ENCODE assay signal across 8 cellular contexts in genomic region chr15:59997070-59997701, GRCh38. TPM values are rescaled to one million over a fixed set of nuclear protein-coding genes. Genes with fewer than 3 reads are reported as not detected.
A peak's percentile ranks its signal among the peaks of the same experiment; 100 is the strongest.
DNase-seq lines count a peak whose midpoint lies in the region; ATAC-seq and TF ChIP-seq lines count a peak whose summit lies in the region.

No MANE protein-coding gene starts in this region.

- no peak for TF ChIP-seq POLR2A in gastrocnemius medialis (IDR thresholded peaks at IDR 0.05)

- WGBS in heart right ventricle, 2 donors: 2 to 3% methylated on average over 36 of the region's 36 CpGs

- H3K9me3 ChIP-seq in heart right ventricle (no peaks in the 10 kb centered on the region), gastrocnemius medialis (no peaks in the 10 kb centered on the region)

- peaks cover 0 to 40% (median 9%) of the 10 kb centered on the region in 9 donors for H3K4me1 ChIP-seq in heart right ventricle
- peaks cover 4 to 18% of the 10 kb centered on the region in 2 donors for H3K4me1 ChIP-seq in gastrocnemius medialis

- in situ Hi-C loops in gastrocnemius medialis (cut with MboI; ENCODE audit: low sequenced_read_pairs in 4 of 4): no loop called here

- no peak overlapping the region for H3K27ac Mint-ChIP-seq in central memory CD8-positive, alpha-beta T cell (ENCODE audit: low read depth)

- no peak for DNase-seq in heart right ventricle
- DNase-seq in Right ventricle myocardium inferior (ENCODE audit: missing footprints): no peak
- peak; percentile 42 to 68 for DNase-seq in SHP77 (lab: John Stamatoyannopoulos, UW)
- DNase-seq in central memory CD8-positive, alpha-beta T cell (ENCODE audit: low spot score in 2 of 2): no peak
- no peak for DNase-seq in gastrocnemius medialis
- no peak for DNase-seq in T1000 (lab: John Stamatoyannopoulos, UW)
- DNase-seq in MV-4-11 (lab: John Stamatoyannopoulos, UW): no peak

- H3K9me3 Mint-ChIP-seq in central memory CD8-positive, alpha-beta T cell: peaks cover under 1% of the 10 kb centered on the region

- H3K27me3 Mint-ChIP-seq in central memory CD8-positive, alpha-beta T cell: peaks cover 100% of the 10 kb centered on the region

- H3K27ac ChIP-seq in heart right ventricle (no peak overlapping the region), gastrocnemius medialis (no peak overlapping the region)

- TF ChIP-seq CTCF in heart right ventricle (IDR thresholded peaks at IDR 0.05) (peak in 1 of 9 donors; percentile 11), gastrocnemius medialis (IDR thresholded peaks at IDR 0.05 in 4 of 5, conservative IDR thresholded peaks at IDR 0.05 in 1 of 5) (no peak)

- H3K36me3 Mint-ChIP-seq in central memory CD8-positive, alpha-beta T cell (ENCODE audit: insufficient read depth): peaks cover 37% of the 10 kb centered on the region

- H3K4me3 ChIP-seq in heart right ventricle: peak overlapping the region in 8 of 10 donors; percentile 4 to 31 (median 16)
- H3K4me3 ChIP-seq in gastrocnemius medialis: peak overlapping the region; percentile 25 to 57 (median 32)

- peak overlapping the region; percentile 30 for H3K4me3 Mint-ChIP-seq in central memory CD8-positive, alpha-beta T cell

- intact Hi-C loops in heart right ventricle (cut with DNase I) (no loop called here), Right ventricle myocardium inferior (cut with DNase I) (no loop called here), gastrocnemius medialis (cut with DNase I; ENCODE audit: low total_unique reads) (no loop called here)

- peaks cover 30% of the 10 kb centered on the region for H3K4me1 Mint-ChIP-seq in central memory CD8-positive, alpha-beta T cell

- H3K27me3 ChIP-seq in heart right ventricle: peaks cover 35 to 100% (median 100%) of the 10 kb centered on the region in 7 donors
- H3K27me3 ChIP-seq in gastrocnemius medialis: peaks cover 97 to 100% (median 99%) of the 10 kb centered on the region in 3 donors

- H3K36me3 ChIP-seq in heart right ventricle: no peaks in the 10 kb centered on the region
- no peaks in the 10 kb centered on the region for H3K36me3 ChIP-seq in gastrocnemius medialis

- ATAC-seq in heart right ventricle (no peak), Right ventricle myocardium inferior (no peak), HG03108 (IDR thresholded peaks at IDR 0.05; ENCODE audit: unreplicated experiment) (peak; percentile 77), gastrocnemius medialis (no peak)
- peak; percentile 46 for ATAC-seq in central memory CD8-positive, alpha-beta T cell (replicated peaks; ENCODE audit: extremely low read depth, poor library complexity, severe bottlenecking)

RNA-seq across cellular contexts. Expression of gene FOXB1, which starts 6.9 kb away (rescaled TPM):
- total RNA-seq in heart right ventricle (not detected), Right ventricle myocardium inferior (not detected), gastrocnemius medialis (not detected)
- not detected for polyA plus RNA-seq in heart right ventricle

Comparison
In these comparisons a context has a peak if more than half of its experiments do, and no peak if none do; other contexts are left out.
1. ATAC-seq: peak in HG03108 (single experiment) and central memory CD8-positive, alpha-beta T cell (single experiment); none in heart right ventricle (0 of 8), Right ventricle myocardium inferior (single experiment) and gastrocnemius medialis (0 of 2).
2. DNase-seq: peak in SHP77 (2 of 2); none in heart right ventricle (0 of 2), Right ventricle myocardium inferior (single experiment), central memory CD8-positive, alpha-beta T cell (0 of 2), gastrocnemius medialis (0 of 2), T1000 (single experiment) and MV-4-11 (single experiment).